In the genomic region with DNA sequence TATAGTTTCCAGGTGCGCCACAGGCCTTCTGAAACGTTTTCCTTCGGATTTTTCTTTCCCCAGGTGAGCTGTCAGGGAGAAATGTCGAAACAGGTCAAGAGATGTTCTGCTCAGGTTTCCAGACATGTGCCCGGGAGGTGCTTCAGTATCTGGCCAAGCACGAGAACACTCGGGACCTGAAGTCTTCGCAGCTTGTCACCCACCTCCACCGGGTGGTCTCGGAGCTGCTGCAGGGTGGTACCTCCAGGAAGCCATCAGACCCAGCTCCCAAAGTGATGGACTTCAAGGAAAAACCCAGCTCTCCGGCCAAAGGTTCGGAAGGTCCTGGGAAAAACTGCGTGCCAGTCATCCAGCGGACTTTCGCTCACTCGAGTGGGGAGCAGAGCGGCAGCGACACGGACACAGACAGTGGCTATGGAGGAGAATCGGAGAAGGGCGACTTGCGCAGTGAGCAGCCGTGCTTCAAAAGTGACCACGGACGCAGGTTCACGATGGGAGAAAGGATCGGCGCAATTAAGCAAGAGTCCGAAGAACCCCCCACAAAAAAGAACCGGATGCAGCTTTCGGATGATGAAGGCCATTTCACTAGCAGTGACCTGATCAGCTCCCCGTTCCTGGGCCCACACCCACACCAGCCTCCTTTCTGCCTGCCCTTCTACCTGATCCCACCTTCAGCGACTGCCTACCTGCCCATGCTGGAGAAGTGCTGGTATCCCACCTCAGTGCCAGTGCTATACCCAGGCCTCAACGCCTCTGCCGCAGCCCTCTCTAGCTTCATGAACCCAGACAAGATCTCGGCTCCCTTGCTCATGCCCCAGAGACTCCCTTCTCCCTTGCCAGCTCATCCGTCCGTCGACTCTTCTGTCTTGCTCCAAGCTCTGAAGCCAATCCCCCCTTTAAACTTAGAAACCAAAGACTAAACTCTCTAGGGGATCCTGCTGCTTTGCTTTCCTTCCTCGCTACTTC, we compare ENCODE assay signal across 8 cellular contexts. TPM values are rescaled to one million over a fixed set of nuclear protein-coding genes. Genes with fewer than 3 reads are reported as not detected.
DNase-seq lines count a peak whose midpoint lies in the region; ATAC-seq lines count a peak whose summit lies in the region.

No MANE protein-coding gene starts in this region.

- peak overlapping the region; percentile 89 for H3K4me3 Mint-ChIP-seq in activated T-helper 17 cell treated with anti-CD3 and anti-CD28 coated beads, Interleukin-2, amount 50 U/mL, for 72 hours
- peak overlapping the region; percentile 93 to 99 for H3K4me3 Mint-ChIP-seq in stimulated activated naive CD8-positive, alpha-beta T cell treated with anti-CD3 and anti-CD28 coated beads, Interleukin-15, amount 100 ng/mL, for 72 hours

- peaks cover 86% of the 10 kb centered on the region for H3K36me3 Mint-ChIP-seq in activated T-helper 17 cell treated with anti-CD3 and anti-CD28 coated beads, Interleukin-2, amount 50 U/mL, for 72 hours (ENCODE audit: low read depth)

- H3K36me3 ChIP-seq in iPS-15b (ENCODE audit: control insufficient read depth, insufficient read depth, low read length) = peaks cover 6% of the 10 kb centered on the region

- peaks cover 49% of the 10 kb centered on the region for H3K27me3 ChIP-seq in iPS-15b (ENCODE audit: control insufficient read depth, insufficient read depth, low read length)

- peaks cover 26% of the 10 kb centered on the region for H3K4me1 Mint-ChIP-seq in activated T-helper 17 cell treated with anti-CD3 and anti-CD28 coated beads, Interleukin-2, amount 50 U/mL, for 72 hours
- peaks cover 38% of the 10 kb centered on the region for H3K4me1 Mint-ChIP-seq in stimulated activated naive CD8-positive, alpha-beta T cell treated with anti-CD3 and anti-CD28 coated beads, Interleukin-15, amount 100 ng/mL, for 72 hours

- no peaks in the 10 kb centered on the region for H3K9me3 ChIP-seq in iPS-15b (ENCODE audit: control insufficient read depth, insufficient read depth, low read length)

- H3K4me1 ChIP-seq in iPS-15b (ENCODE audit: control insufficient read depth, insufficient read depth, low read length) = peaks cover 8% of the 10 kb centered on the region

- peak overlapping the region; percentile 24 for H3K4me3 ChIP-seq in iPS-15b (ENCODE audit: low read depth, low read length)

- H3K27me3 Mint-ChIP-seq in activated T-helper 17 cell treated with anti-CD3 and anti-CD28 coated beads, Interleukin-2, amount 50 U/mL, for 72 hours = no peaks in the 10 kb centered on the region
- no peaks in the 10 kb centered on the region for H3K27me3 Mint-ChIP-seq in stimulated activated naive CD8-positive, alpha-beta T cell treated with anti-CD3 and anti-CD28 coated beads, Interleukin-15, amount 100 ng/mL, for 72 hours

- no peak for ATAC-seq in activated T-helper 17 cell treated with anti-CD3 and anti-CD28 coated beads, Interleukin-2, amount 50 U/mL, for 72 hours (replicated peaks)
- ATAC-seq in stimulated activated naive CD8-positive, alpha-beta T cell treated with anti-CD3 and anti-CD28 coated beads, Interleukin-15, amount 100 ng/mL, for 72 hours = no peak
- no peak for ATAC-seq in GM19324 (IDR thresholded peaks at IDR 0.05; ENCODE audit: low FRiP score, unreplicated experiment)

- peak overlapping the region; percentile 100 for H3K27ac Mint-ChIP-seq in activated T-helper 17 cell treated with anti-CD3 and anti-CD28 coated beads, Interleukin-2, amount 50 U/mL, for 72 hours
- H3K27ac Mint-ChIP-seq in stimulated activated naive CD8-positive, alpha-beta T cell treated with anti-CD3 and anti-CD28 coated beads, Interleukin-15, amount 100 ng/mL, for 72 hours = peak overlapping the region; percentile 90 to 95

- no peak overlapping the region for H3K9ac ChIP-seq in iPS-15b (ENCODE audit: low read depth, low read length)

- no peaks in the 10 kb centered on the region for H3K9me3 Mint-ChIP-seq in activated T-helper 17 cell treated with anti-CD3 and anti-CD28 coated beads, Interleukin-2, amount 50 U/mL, for 72 hours
- no peaks in the 10 kb centered on the region for H3K9me3 Mint-ChIP-seq in stimulated activated naive CD8-positive, alpha-beta T cell treated with anti-CD3 and anti-CD28 coated beads, Interleukin-15, amount 100 ng/mL, for 72 hours

- DNase-seq in HK-2 (ENCODE audit: unreplicated experiment) = peak; percentile 24
- DNase-seq in stimulated activated naive CD8-positive, alpha-beta T cell treated with anti-CD3 and anti-CD28 coated beads, Interleukin-15, amount 100 ng/mL, for 72 hours = peak in 1 of 2 donors; percentile 39
- DNase-seq in mesenteric fat pad (ENCODE audit: low spot score) = no peak
- DNase-seq in DMS53 treated with DMSO at 0.1 percent for 48 hours (lab: John Stamatoyannopoulos, UW; ENCODE audit: unreplicated experiment) = no peak
- DNase-seq in cortex of kidney (lab: John Stamatoyannopoulos, UW) = no peak

RNA-seq across cellular contexts. Expression of a gene that starts 3.8 kb away (rescaled TPM):
- 100 to 1,000 TPM; 217 to 527 TPM for total RNA-seq in activated T-helper 17 cell treated with anti-CD3 and anti-CD28 coated beads, Interleukin-2, amount 50 U/mL, for 72 hours
- 133 TPM for total RNA-seq in mesenteric fat pad
